8 cellular contexts compared by ENCODE assay signal in the genomic region with DNA sequence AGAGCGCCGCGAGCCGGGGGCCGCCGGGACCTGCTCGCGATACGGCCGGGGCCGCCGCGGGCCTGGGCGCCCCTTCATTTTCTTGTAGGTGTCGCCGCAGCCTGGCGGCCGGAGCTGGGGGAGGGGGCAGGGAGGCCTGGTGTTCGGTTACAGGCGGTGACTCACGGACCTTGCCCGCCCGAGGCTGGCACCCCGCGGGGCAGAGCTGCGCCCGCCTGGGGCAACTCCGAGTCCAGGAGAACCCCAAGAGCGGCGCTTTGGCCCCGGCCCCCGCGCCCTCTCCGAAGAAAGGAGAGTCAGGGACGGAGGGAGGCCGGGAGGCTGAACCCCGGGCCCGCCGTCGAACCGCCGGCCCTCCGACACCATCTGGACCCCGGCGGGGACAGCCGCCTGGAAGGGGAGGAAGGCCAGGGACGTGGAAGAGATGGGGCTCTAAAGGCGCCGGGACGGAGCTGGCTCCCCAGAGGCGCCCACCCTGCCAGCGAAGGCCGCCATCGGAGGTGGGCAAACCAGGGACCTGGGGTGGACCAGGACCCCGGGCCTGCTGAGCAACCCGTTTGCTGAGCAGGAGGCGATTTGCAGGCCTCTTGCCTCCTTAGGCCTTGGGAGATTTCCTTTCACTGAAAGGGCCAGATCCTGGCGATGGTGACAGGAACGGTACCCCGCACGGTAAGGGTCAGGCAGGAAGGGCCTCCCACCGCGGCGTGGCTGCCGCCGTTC. TPM values are rescaled to one million over a fixed set of nuclear protein-coding genes. Genes with fewer than 3 reads are reported as not detected.
A peak's percentile ranks its signal among the peaks of the same experiment; 100 is the strongest.
DNase-seq lines count a peak whose midpoint lies in the region; FAIRE-seq and TF ChIP-seq lines count a peak whose summit lies in the region.

No MANE protein-coding gene starts in this region.

- TF ChIP-seq CTCF in mesothelial cell of epicardium (IDR thresholded peaks at IDR 0.05; ENCODE audit: unreplicated experiment) (no peak), testis (IDR thresholded peaks at IDR 0.05) (no peak), D721Med (IDR thresholded peaks at IDR 0.05; ENCODE audit: insufficient read depth, missing control alignments) (no peak)

- H3K36me3 ChIP-seq in HUES6 (ENCODE audit: control insufficient read depth, insufficient read depth, low read length), result no peaks in the 10 kb centered on the region; the same call in 1 of the 2 replicates
- no peaks in the 10 kb centered on the region for H3K36me3 ChIP-seq in esophagus (ENCODE audit: control insufficient read depth in 2 of 2, insufficient read depth in 2 of 2, low read length in 1 of 2)
- no peaks in the 10 kb centered on the region for H3K36me3 ChIP-seq in testis (ENCODE audit: low read depth, missing control alignments)

- DNase-seq in COR-L47 (lab: John Stamatoyannopoulos, UW) (peak; percentile 73), SW 1271 (lab: John Stamatoyannopoulos, UW) (peak; percentile 25 to 58), mesothelial cell of epicardium (ENCODE audit: low spot score in 2 of 2, unreplicated experiment in 2 of 2) (peak; percentile 49 to 73), testis (peak; percentile 64), GM19240 (ENCODE audit: insufficient read length, low spot score) (no peak), D721Med (ENCODE audit: insufficient read length, low spot score) (no peak)

- peaks cover 73% of the 10 kb centered on the region for H3K4me1 Mint-ChIP-seq in mesothelial cell of epicardium

- 8 to 9% methylated on average over 60 to 66 of the region's 66 CpGs for WGBS in esophagus, 2 donors
- WGBS in testis, 2 donors, result 2 to 3% methylated on average over 28 to 66 of the region's 66 CpGs

- peak overlapping the region; percentile 86 for H3K4me3 ChIP-seq in HUES6 (ENCODE audit: low read depth, low read length)
- H3K4me3 ChIP-seq in esophagus (ENCODE audit: low read depth in 1 of 2, low read length in 2 of 2), result peak overlapping the region; percentile 48 to 63
- H3K4me3 ChIP-seq in testis, result peak overlapping the region; percentile 77 to 81

- peak overlapping the region; percentile 93 for H3K27ac Mint-ChIP-seq in mesothelial cell of epicardium

- intact Hi-C loops in testis (cut with DNase I; ENCODE audit: low total_unique reads), result loop anchor here (5.0 kb wide), 1 partner anchor 717 kb away; no protein-coding TSS in a partner anchor

- H3K9me3 ChIP-seq in HUES6 (ENCODE audit: control insufficient read depth, insufficient read depth, low read depth, low read length), result no peaks in the 10 kb centered on the region
- no peaks in the 10 kb centered on the region for H3K9me3 ChIP-seq in esophagus (ENCODE audit: control insufficient read depth in 2 of 2, insufficient read depth in 1 of 2, low read depth in 1 of 2, low read length in 1 of 2)
- H3K9me3 ChIP-seq in testis, result no peaks in the 10 kb centered on the region

- peak overlapping the region; percentile 71 for H3K4me3 Mint-ChIP-seq in mesothelial cell of epicardium

- H3K9ac ChIP-seq in HUES6 (ENCODE audit: low read length), result peak overlapping the region; percentile 99

- H3K27me3 ChIP-seq in HUES6 (ENCODE audit: control insufficient read depth, insufficient read depth, low read length), result peaks cover 6% of the 10 kb centered on the region; the same call in 1 of the 2 replicates
- H3K27me3 ChIP-seq in esophagus (ENCODE audit: control insufficient read depth in 1 of 2, insufficient read depth in 2 of 2, low read length in 2 of 2), result no peaks in the 10 kb centered on the region
- no peaks in the 10 kb centered on the region for H3K27me3 ChIP-seq in testis

- H3K27ac ChIP-seq in HUES6 (ENCODE audit: low read depth, low read length), result peak overlapping the region; percentile 99
- peak overlapping the region; percentile 53 to 77 for H3K27ac ChIP-seq in esophagus (ENCODE audit: low read depth in 2 of 2, low read length in 1 of 2)
- peak overlapping the region; percentile 86 to 92 for H3K27ac ChIP-seq in testis

- TF ChIP-seq POLR2A in testis (IDR thresholded peaks at IDR 0.05), result no peak

- H3K4me1 ChIP-seq in HUES6 (ENCODE audit: control insufficient read depth, insufficient read depth, low read length) (peaks cover 59% of the 10 kb centered on the region), esophagus (ENCODE audit: control insufficient read depth in 2 of 2, insufficient read depth in 2 of 2, low read length in 1 of 2) (peaks cover 2 to 4% of the 10 kb centered on the region in 2 donors), testis (no peaks in the 10 kb centered on the region)

- H3K36me3 Mint-ChIP-seq in mesothelial cell of epicardium, result peaks cover 2% of the 10 kb centered on the region

- no peaks in the 10 kb centered on the region for H3K9me3 Mint-ChIP-seq in mesothelial cell of epicardium

- no peak for FAIRE-seq in D721Med (lab: Jason Lieb, UNC)

- no peaks in the 10 kb centered on the region for H3K27me3 Mint-ChIP-seq in mesothelial cell of epicardium (ENCODE audit: low read depth)

RNA-seq across cellular contexts. Expression of a gene that starts 0.8 kb away (rescaled TPM):
- under 1 TPM; 0.73 to 0.82 TPM for polyA plus RNA-seq in esophagus
- 23.4 to 27.0 TPM (median 25.1 TPM) in 3 replicates for total RNA-seq in mesothelial cell of epicardium
- total RNA-seq in testis, result 1 to 10 TPM; 6.6 to 8.2 TPM
- 9.1 TPM for polyA plus RNA-seq in testis (ENCODE audit: insufficient read depth, low read depth, low replicate concordance)

Comparison
In these comparisons a context has a peak if more than half of its experiments do, and no peak if none do; other contexts are left out.
1. DNase-seq: peak in COR-L47 (single experiment), SW 1271 (2 of 2), mesothelial cell of epicardium (2 of 2) and testis (single experiment); none in GM19240 (single experiment) and D721Med (single experiment).
2. Peak in every context shown above with its lines, with median percentiles within 50 percentile points of each other: H3K27ac ChIP-seq and H3K4me3 ChIP-seq.